8 cellular contexts compared by ENCODE assay signal in the genomic region with DNA sequence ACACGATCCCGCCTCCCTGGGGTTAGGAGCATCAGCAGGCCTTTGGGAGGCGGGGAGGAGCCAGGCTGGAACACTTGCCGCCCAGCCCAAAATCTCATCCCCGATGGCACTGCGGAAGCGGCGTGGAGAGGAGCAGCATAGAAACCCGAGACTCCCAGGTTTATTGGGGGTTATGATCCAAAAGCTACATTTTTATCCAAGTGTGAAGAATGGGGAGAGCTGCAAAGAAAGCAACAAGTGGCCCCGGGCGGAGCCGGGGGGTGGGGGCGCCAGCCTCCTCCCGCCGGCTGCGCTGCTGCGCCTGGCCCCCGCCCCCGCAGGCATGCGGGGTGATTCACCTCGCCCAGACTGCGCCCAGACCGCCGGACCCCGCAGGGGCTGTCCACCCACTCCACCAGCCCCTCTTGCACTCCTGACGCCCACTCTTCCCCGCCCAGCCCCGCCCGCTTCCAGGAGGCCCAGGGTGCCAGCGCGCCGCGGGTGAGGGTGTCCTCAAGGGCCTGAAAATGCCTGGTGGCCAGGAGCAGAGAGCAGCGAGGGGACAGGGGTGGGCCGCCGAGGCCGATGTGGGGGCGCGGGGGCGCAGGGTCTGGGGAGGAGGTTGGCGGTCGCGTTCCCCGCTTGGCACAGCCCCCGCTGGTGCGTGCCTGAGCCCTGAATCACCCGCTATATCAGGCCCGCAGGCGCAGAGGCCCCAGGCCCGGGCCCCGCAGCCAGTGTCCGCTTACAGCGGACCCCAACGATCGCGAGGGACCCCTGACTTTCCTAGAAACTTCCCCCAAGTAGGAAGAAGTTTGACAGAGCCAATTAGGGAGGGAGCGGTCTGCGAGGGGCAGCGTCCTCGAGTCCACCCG. TPM values are rescaled to one million over a fixed set of nuclear protein-coding genes. Genes with fewer than 3 reads are reported as not detected.
A peak's percentile ranks its signal among the peaks of the same experiment; 100 is the strongest.
DNase-seq lines count a peak whose midpoint lies in the region; ATAC-seq and TF ChIP-seq lines count a peak whose summit lies in the region.

No MANE protein-coding gene starts in this region.

- H3K27me3 ChIP-seq in cardiac muscle cell (peaks cover 20% of the 10 kb centered on the region), parathyroid adenoma (ENCODE audit: control insufficient read depth, insufficient read depth, low read length) (no peaks in the 10 kb centered on the region)

- no peaks in the 10 kb centered on the region for H3K79me2 ChIP-seq in parathyroid adenoma

- H3K27ac ChIP-seq in HEK293 (ENCODE audit: extremely low read depth, low read depth, low read length) (peak overlapping the region; percentile 12; the same call in 1 of the 2 replicates), cardiac muscle cell (no peak overlapping the region), parathyroid adenoma (peak overlapping the region; percentile 29)

- POLR2A ChIA-PET in HEK293 (lab: Yijun Ruan, JAX), result interaction anchor here (0.9 to 3.3 kb wide), 15 partner anchors 10 to 404 kb away, joined by 4 to 73 read pairs (median 10); a partner anchor contains a TSS

- H3K9me3 ChIP-seq in HEK293 (ENCODE audit: control insufficient read depth, insufficient read depth, low read depth, low read length), result no peaks in the 10 kb centered on the region
- no peaks in the 10 kb centered on the region for H3K9me3 ChIP-seq in cardiac muscle cell (ENCODE audit: low read depth)
- no peaks in the 10 kb centered on the region for H3K9me3 ChIP-seq in parathyroid adenoma (ENCODE audit: control insufficient read depth, low read length)

- H3K9ac ChIP-seq in parathyroid adenoma, result no peak overlapping the region

- H3K4me3 ChIP-seq in HEK293 (ENCODE audit: low read depth, low read length) (peak overlapping the region; percentile 79), cardiac muscle cell (peak overlapping the region; percentile 52), parathyroid adenoma (ENCODE audit: low read depth, low read length) (peak overlapping the region; percentile 77)

- peak; percentile 17 for DNase-seq in activated naive CD4-positive, alpha-beta T cell treated with anti-CD3 and anti-CD28 coated beads, Interleukin-2, amount 50 U/mL, for 16 hours
- DNase-seq in cardiac muscle cell (ENCODE audit: low read depth in 1 of 2, low spot score in 1 of 2) (peak; percentile 36 to 68), superior temporal gyrus (ENCODE audit: extremely low spot score) (no peak), activated gamma-delta T cell (lab: John Stamatoyannopoulos, UW) (no peak), inferior parietal cortex (ENCODE audit: extremely low spot score) (no peak)

- TF ChIP-seq CTCF in HEK293 (tag by site-specific recombination; IDR thresholded peaks at IDR 0.05), result no peak
- no peak for TF ChIP-seq CTCF in cardiac muscle cell (IDR thresholded peaks at IDR 0.05; ENCODE audit: low read depth, low read length)
- no peak for TF ChIP-seq CTCF in parathyroid adenoma (IDR thresholded peaks at IDR 0.05)

- no peak for ATAC-seq in GM18858 (IDR thresholded peaks at IDR 0.05; ENCODE audit: unreplicated experiment)

- H3K36me3 ChIP-seq in HEK293 (ENCODE audit: control insufficient read depth in 2 of 2, insufficient read depth in 1 of 2, low read length in 2 of 2) (no peaks in the 10 kb centered on the region; a peak in 1 of 3 replicates), cardiac muscle cell (no peaks in the 10 kb centered on the region), parathyroid adenoma (ENCODE audit: control insufficient read depth, insufficient read depth, low read length) (no peaks in the 10 kb centered on the region)

- H2AFZ ChIP-seq in parathyroid adenoma, result peak overlapping the region; percentile 70

- H3K4me1 ChIP-seq in HEK293 (ENCODE audit: control insufficient read depth, insufficient read depth, low read length) (peaks cover 2% of the 10 kb centered on the region), cardiac muscle cell (ENCODE audit: low read depth) (peaks cover 25% of the 10 kb centered on the region), parathyroid adenoma (peaks cover 2% of the 10 kb centered on the region)

- CTCF ChIA-PET in HEK293 (lab: Yijun Ruan, JAX), result interaction anchor here (0.6 to 7.0 kb wide), 5 partner anchors 16 to 1638 kb away, joined by 3 to 33 read pairs (median 3); no protein-coding TSS in a partner anchor

- peak overlapping the region; percentile 42 for H3K4me2 ChIP-seq in parathyroid adenoma (ENCODE audit: low read length)

TF ChIP-seq in HEK293, 187 proteins besides CTCF, POLR2A, EP300 and RAD21 (continues in another document):
- no peak for TF ChIP-seq KLF7 (tag by site-specific recombination; IDR thresholded peaks at IDR 0.05; ENCODE audit: borderline replicate concordance)
- no peak for TF ChIP-seq ZNF654 (tag by site-specific recombination; IDR thresholded peaks at IDR 0.05; ENCODE audit: low read depth)
- TF ChIP-seq ZNF544 (tag by site-specific recombination; IDR thresholded peaks at IDR 0.05), result no peak
- TF ChIP-seq, protein P1, sequence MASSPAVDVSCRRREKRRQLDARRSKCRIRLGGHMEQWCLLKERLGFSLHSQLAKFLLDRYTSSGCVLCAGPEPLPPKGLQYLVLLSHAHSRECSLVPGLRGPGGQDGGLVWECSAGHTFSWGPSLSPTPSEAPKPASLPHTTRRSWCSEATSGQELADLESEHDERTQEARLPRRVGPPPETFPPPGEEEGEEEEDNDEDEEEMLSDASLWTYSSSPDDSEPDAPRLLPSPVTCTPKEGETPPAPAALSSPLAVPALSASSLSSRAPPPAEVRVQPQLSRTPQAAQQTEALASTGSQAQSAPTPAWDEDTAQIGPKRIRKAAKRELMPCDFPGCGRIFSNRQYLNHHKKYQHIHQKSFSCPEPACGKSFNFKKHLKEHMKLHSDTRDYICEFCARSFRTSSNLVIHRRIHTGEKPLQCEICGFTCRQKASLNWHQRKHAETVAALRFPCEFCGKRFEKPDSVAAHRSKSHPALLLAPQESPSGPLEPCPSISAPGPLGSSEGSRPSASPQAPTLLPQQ (tag by site-specific recombination; IDR thresholded peaks at IDR 0.05), result no peak
- TF ChIP-seq, protein P2, sequence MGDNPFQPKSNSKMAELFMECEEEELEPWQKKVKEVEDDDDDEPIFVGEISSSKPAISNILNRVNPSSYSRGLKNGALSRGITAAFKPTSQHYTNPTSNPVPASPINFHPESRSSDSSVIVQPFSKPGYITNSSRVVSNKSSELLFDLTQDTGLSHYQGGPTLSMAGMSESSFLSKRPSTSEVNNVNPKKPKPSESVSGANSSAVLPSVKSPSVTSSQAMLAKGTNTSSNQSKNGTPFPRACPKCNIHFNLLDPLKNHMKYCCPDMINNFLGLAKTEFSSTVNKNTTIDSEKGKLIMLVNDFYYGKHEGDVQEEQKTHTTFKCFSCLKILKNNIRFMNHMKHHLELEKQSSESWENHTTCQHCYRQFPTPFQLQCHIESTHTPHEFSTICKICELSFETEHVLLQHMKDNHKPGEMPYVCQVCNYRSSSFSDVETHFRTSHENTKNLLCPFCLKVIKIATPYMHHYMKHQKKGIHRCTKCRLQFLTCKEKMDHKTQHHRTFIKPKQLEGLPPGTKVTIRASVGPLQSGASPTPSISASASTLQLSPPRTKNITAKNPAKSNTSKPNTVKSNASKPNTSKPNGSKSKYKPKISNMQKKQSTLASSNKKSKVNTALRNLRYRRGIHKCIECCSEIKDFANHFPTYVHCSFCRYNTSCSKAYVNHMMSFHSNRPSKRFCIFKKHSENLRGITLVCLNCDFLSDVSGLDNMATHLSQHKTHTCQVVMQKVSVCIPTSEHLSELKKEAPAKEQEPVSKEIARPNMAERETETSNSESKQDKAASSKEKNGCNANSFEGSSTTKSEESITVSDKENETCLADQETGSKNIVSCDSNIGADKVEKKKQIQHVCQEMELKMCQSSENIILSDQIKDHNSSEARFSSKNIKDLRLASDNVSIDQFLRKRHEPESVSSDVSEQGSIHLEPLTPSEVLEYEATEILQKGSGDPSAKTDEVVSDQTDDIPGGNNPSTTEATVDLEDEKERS (tag by site-specific recombination; IDR thresholded peaks at IDR 0.05), result no peak
- TF ChIP-seq ZNF146 (tag by site-specific recombination; IDR thresholded peaks at IDR 0.05), result no peak
- no peak for TF ChIP-seq ZNF416 (tag by site-specific recombination; IDR thresholded peaks at IDR 0.05)
- no peak for TF ChIP-seq GLI2 (tag by site-specific recombination; IDR thresholded peaks at IDR 0.05; ENCODE audit: borderline replicate concordance, low read depth)
- no peak for TF ChIP-seq ZNF221 (tag by site-specific recombination; IDR thresholded peaks at IDR 0.05; ENCODE audit: borderline replicate concordance)
- peak; percentile 42 for TF ChIP-seq ZIC2 (tag by site-specific recombination; IDR thresholded peaks at IDR 0.05)
- no peak for TF ChIP-seq HOXA7 (CRISPR knock-in tag; IDR thresholded peaks at IDR 0.05; ENCODE audit: borderline replicate concordance)
- no peak for TF ChIP-seq ZNF202 (tag by site-specific recombination; IDR thresholded peaks at IDR 0.05; ENCODE audit: borderline replicate concordance)
- no peak for TF ChIP-seq ZNF426 (tag by site-specific recombination; IDR thresholded peaks at IDR 0.05)
- no peak for TF ChIP-seq ZNF16 (tag by site-specific recombination; IDR thresholded peaks at IDR 0.05; ENCODE audit: low read depth)
- TF ChIP-seq, protein P3, sequence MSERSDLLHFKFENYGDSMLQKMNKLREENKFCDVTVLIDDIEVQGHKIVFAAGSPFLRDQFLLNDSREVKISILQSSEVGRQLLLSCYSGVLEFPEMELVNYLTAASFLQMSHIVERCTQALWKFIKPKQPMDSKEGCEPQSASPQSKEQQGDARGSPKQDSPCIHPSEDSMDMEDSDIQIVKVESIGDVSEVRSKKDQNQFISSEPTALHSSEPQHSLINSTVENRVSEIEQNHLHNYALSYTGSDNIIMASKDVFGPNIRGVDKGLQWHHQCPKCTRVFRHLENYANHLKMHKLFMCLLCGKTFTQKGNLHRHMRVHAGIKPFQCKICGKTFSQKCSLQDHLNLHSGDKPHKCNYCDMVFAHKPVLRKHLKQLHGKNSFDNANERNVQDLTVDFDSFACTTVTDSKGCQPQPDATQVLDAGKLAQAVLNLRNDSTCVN (tag by site-specific recombination; optimal IDR thresholded peaks at IDR 0.05), result peak; percentile 58
- no peak for TF ChIP-seq TCF7L2 (IDR thresholded peaks at IDR 0.05; ENCODE audit: borderline replicate concordance, low read depth, low read length)
- no peak for TF ChIP-seq ZNF48 (tag by site-specific recombination; IDR thresholded peaks at IDR 0.05)

RNA-seq across cellular contexts. Expression of a gene that starts 1.4 kb away (rescaled TPM):
- 47.7 and 72.3 TPM in 2 replicates for total RNA-seq in cardiac muscle cell
- 40.0 and 61.3 TPM in 2 replicates for polyA plus RNA-seq in cardiac muscle cell

RNA-seq across cellular contexts. Expression of a gene that starts 33.5 kb away (rescaled TPM):
- 82.1 and 87.8 TPM in 2 replicates for total RNA-seq in cardiac muscle cell
- polyA plus RNA-seq in cardiac muscle cell, result 82.7 and 102 TPM in 2 replicates

RNA-seq across cellular contexts. Expression of a gene that starts 37.0 kb away (rescaled TPM):
- 38.2 and 50.8 TPM in 2 replicates for total RNA-seq in cardiac muscle cell
- polyA plus RNA-seq in cardiac muscle cell, result 43.0 and 44.6 TPM in 2 replicates

Comparison
In these comparisons a context has a peak if more than half of its experiments do, and no peak if none do; other contexts are left out.
1. DNase-seq: peak in activated naive CD4-positive, alpha-beta T cell treated with anti-CD3 and anti-CD28 coated beads, Interleukin-2, amount 50 U/mL, for 16 hours (single experiment) and cardiac muscle cell (2 of 2); none in superior temporal gyrus (single experiment), activated gamma-delta T cell (single experiment) and inferior parietal cortex (single experiment).
2. Peak in every context shown above with its lines, with median percentiles within 50 percentile points of each other: H3K4me3 ChIP-seq.